In the genomic region with DNA sequence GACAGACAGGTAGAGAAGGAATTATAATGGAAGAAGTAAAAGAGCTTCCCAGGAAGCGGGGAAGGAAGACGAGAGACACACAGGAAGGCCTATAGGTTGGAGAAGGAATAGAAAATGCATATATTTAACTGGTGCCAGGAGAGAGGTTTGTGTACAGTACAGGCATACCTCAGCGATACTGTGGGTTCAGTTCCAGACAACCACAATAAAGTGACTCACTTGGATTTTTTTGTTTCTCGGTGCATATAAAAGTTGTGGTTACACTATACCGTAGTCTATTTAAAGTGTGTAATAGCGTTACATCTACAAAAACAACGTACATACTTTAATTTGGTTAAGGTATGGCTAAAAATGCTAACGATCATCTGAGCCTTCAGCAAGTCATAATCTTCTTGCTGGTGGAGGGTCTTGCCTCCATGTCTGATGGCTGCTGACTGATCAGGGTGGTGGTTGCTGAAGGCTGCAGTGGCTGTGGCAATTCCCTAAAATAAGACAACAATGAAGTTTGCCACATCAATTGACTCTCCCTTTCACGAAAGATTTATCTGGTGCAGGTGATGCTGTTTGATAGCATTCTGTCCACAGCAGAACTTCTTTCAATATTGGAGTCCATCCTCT, we compare ENCODE assay signal across 10 cellular contexts. TPM values are rescaled to one million over a fixed set of nuclear protein-coding genes. Genes with fewer than 3 reads are reported as not detected.
A peak's percentile ranks its signal among the peaks of the same experiment; 100 is the strongest.
DNase-seq lines count a peak whose midpoint lies in the region; ATAC-seq and TF ChIP-seq lines count a peak whose summit lies in the region.
"Had no signal": no experiment of that assay in that cellular context is flagged by ENCODE, and none has a peak within 500 bp of the region (broad histone marks: within the 10 kb centered on the region; RNA-seq: fewer than 3 reads in every experiment).

No MANE protein-coding gene starts in this region.

- DNase-seq in HCEC 1CT = peak; percentile 58
- peak; percentile 14 for DNase-seq in T-helper 9 cell
- DNase-seq in adipocyte (ENCODE audit: low read depth) = peak; percentile 59
- peak; percentile 71 for DNase-seq in natural killer cell treated with Interleukin-12 subunit alpha and Interleukin-12 subunit beta and Interleukin-15 and Interleukin-18, amount 100 ng/mL, for 72 hours (ENCODE audit: low spot score)
- no peak for DNase-seq in ureter (ENCODE audit: low spot score)
- DNase-seq in upper lobe of right lung = no peak
- DNase-seq in COR-L47 (lab: John Stamatoyannopoulos, UW) = no peak
- DNase-seq: Right ventricle myocardium superior had no signal

- peaks cover 40 to 42% of the 10 kb centered on the region in 2 donors for H3K4me1 Mint-ChIP-seq in natural killer cell treated with Interleukin-12 subunit alpha and Interleukin-12 subunit beta and Interleukin-15 and Interleukin-18, amount 100 ng/mL, for 72 hours (ENCODE audit: low read depth in 2 of 2)

- intact Hi-C loops in upper lobe of right lung (cut with DNase I) = no loop called here

- peaks cover 27% of the 10 kb centered on the region for H3K36me3 Mint-ChIP-seq in natural killer cell treated with Interleukin-12 subunit alpha and Interleukin-12 subunit beta and Interleukin-15 and Interleukin-18, amount 100 ng/mL, for 72 hours

- H3K9me3 Mint-ChIP-seq in natural killer cell treated with Interleukin-12 subunit alpha and Interleukin-12 subunit beta and Interleukin-15 and Interleukin-18, amount 100 ng/mL, for 72 hours = no peaks in the 10 kb centered on the region

- H3K4me3 ChIP-seq in adipocyte (ENCODE audit: low read length) (no peak overlapping the region), upper lobe of right lung (no peak overlapping the region)
- H3K4me3 ChIP-seq: adrenal gland had no signal

- peak; percentile 75 to 76 for ATAC-seq in natural killer cell treated with Interleukin-12 subunit alpha and Interleukin-12 subunit beta and Interleukin-15 and Interleukin-18, amount 100 ng/mL, for 72 hours
- no peak for ATAC-seq in GM18907 (IDR thresholded peaks at IDR 0.05; ENCODE audit: unreplicated experiment)
- no peak for ATAC-seq in upper lobe of right lung

- no peak overlapping the region for H3K27ac ChIP-seq in upper lobe of right lung
- H3K27ac ChIP-seq: adrenal gland had no signal

- no peaks in the 10 kb centered on the region for H3K27me3 Mint-ChIP-seq in natural killer cell treated with Interleukin-12 subunit alpha and Interleukin-12 subunit beta and Interleukin-15 and Interleukin-18, amount 100 ng/mL, for 72 hours

- no peak for TF ChIP-seq CTCF in upper lobe of right lung (IDR thresholded peaks at IDR 0.05)

- H3K4me1 ChIP-seq in adipocyte (ENCODE audit: control insufficient read depth, insufficient read depth, low read length) (no peaks in the 10 kb centered on the region), upper lobe of right lung (no peaks in the 10 kb centered on the region)
- H3K4me1 ChIP-seq: adrenal gland had no signal

- H3K27me3 ChIP-seq in adipocyte (replicated peaks; ENCODE audit: control insufficient read depth, insufficient read depth, low read length) (no peaks in the 10 kb centered on the region), upper lobe of right lung (no peaks in the 10 kb centered on the region)
- H3K27me3 ChIP-seq: adrenal gland had no signal

- peak overlapping the region; percentile 71 for H3K4me3 Mint-ChIP-seq in natural killer cell treated with Interleukin-12 subunit alpha and Interleukin-12 subunit beta and Interleukin-15 and Interleukin-18, amount 100 ng/mL, for 72 hours

- no peak overlapping the region for H3K9ac ChIP-seq in adipocyte (ENCODE audit: low read length)

- H3K9me3 ChIP-seq in adipocyte (ENCODE audit: control insufficient read depth, low read length) (no peaks in the 10 kb centered on the region), upper lobe of right lung (no peaks in the 10 kb centered on the region)
- H3K9me3 ChIP-seq: adrenal gland had no signal

- H3K36me3 ChIP-seq in adipocyte (ENCODE audit: control insufficient read depth, insufficient read depth, low read length, severe bottlenecking) (peaks cover 77% of the 10 kb centered on the region), upper lobe of right lung (peaks cover 79% of the 10 kb centered on the region)

- H3K27ac Mint-ChIP-seq in natural killer cell treated with Interleukin-12 subunit alpha and Interleukin-12 subunit beta and Interleukin-15 and Interleukin-18, amount 100 ng/mL, for 72 hours = peak overlapping the region; percentile 72 to 79

RNA-seq across cellular contexts. Expression of a gene that starts 16.0 kb away (rescaled TPM):
- total RNA-seq in natural killer cell treated with Interleukin-12 subunit alpha and Interleukin-12 subunit beta and Interleukin-15 and Interleukin-18, amount 100 ng/mL, for 72 hours = 100 to 1,000 TPM; 228 to 274 TPM
- total RNA-seq in ureter (205 TPM), upper lobe of right lung (111 TPM)

RNA-seq across cellular contexts. Expression of a gene that starts 16.2 kb away (rescaled TPM):
- 10 to 100 TPM; 31.0 to 54.9 TPM for total RNA-seq in natural killer cell treated with Interleukin-12 subunit alpha and Interleukin-12 subunit beta and Interleukin-15 and Interleukin-18, amount 100 ng/mL, for 72 hours
- total RNA-seq in ureter (41.0 TPM), upper lobe of right lung (34.9 TPM)

Comparison
In these comparisons a context has a peak if more than half of its experiments do, and no peak if none do; other contexts are left out.
1. DNase-seq: peak in HCEC 1CT (single experiment), T-helper 9 cell (single experiment), adipocyte (single experiment) and natural killer cell treated with Interleukin-12 subunit alpha and Interleukin-12 subunit beta and Interleukin-15 and Interleukin-18, amount 100 ng/mL, for 72 hours (single experiment); none in ureter (single experiment), upper lobe of right lung (single experiment) and COR-L47 (single experiment).
2. ATAC-seq: peak in natural killer cell treated with Interleukin-12 subunit alpha and Interleukin-12 subunit beta and Interleukin-15 and Interleukin-18, amount 100 ng/mL, for 72 hours (2 of 2); none in GM18907 (single experiment) and upper lobe of right lung (single experiment).